26 cellular contexts compared by ENCODE assay signal in the genomic region with DNA sequence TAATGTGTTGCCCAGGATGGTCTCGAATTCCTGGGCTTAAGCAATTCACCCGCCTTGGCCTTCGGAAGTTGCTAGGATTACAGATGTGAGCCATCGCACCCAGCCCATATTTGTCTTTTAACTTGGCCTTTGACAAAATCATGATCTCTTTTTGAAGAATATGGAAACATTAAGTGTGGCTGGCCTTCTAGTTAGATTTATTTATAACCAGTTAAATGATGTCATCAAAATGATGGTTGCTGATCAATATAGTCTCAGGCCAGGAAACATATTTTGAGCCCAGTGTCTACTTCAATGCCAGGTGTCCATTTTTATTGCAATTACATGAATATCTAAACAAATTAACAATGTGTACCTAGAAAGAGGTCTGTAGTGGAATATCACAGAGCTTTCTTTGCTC.
"Had no signal": no experiment of that assay in that cellular context is flagged by ENCODE, and none has a peak within 500 bp of the region (broad histone marks: within the 10 kb centered on the region; RNA-seq: fewer than 3 reads in every experiment).

No MANE protein-coding gene starts in this region.

- H3K27me3 ChIP-seq: colonic mucosa, esophagus muscularis mucosa, esophagus squamous epithelium, foreskin keratinocyte, gastrocnemius medialis, gastroesophageal sphincter, heart left ventricle, heart right ventricle had no signal

- H3K9me3 ChIP-seq: colonic mucosa, esophagus muscularis mucosa, esophagus squamous epithelium, gastrocnemius medialis, gastroesophageal sphincter, heart left ventricle, heart right ventricle had no signal

- ATAC-seq: effector memory CD8-positive, alpha-beta T cell; gastrocnemius medialis; gastroesophageal sphincter; heart left ventricle; heart right ventricle had no signal

- H3K27ac ChIP-seq: colonic mucosa, coronary artery, dorsolateral prefrontal cortex, epithelial cell of prostate, esophagus muscularis mucosa, esophagus squamous epithelium, foreskin keratinocyte, gastrocnemius medialis, gastroesophageal sphincter, heart left ventricle, heart right ventricle had no signal

- H3K36me3 ChIP-seq: colonic mucosa, esophagus muscularis mucosa, esophagus squamous epithelium, gastrocnemius medialis, gastroesophageal sphincter, heart left ventricle, heart right ventricle had no signal

- H3K4me3 ChIP-seq: colonic mucosa, coronary artery, dorsolateral prefrontal cortex, esophagus muscularis mucosa, esophagus squamous epithelium, gastrocnemius medialis, gastroesophageal sphincter, heart left ventricle, heart right ventricle had no signal

- DNase-seq: colonic mucosa; cortex of kidney; dermis blood vessel endothelial cell; dorsolateral prefrontal cortex; effector CD4-positive, alpha-beta T cell; effector CD8-positive, alpha-beta T cell; effector memory CD4-positive, alpha-beta T cell; effector memory CD8-positive, alpha-beta T cell; endodermal cell; erythroblast; esophagus squamous epithelium; foreskin melanocyte; gastrocnemius medialis; glutamatergic neuron; head of caudate nucleus; heart left ventricle; heart right ventricle had no signal

- FAIRE-seq: colon, endometrium, endothelial cell of umbilical vein, frontal cortex had no signal

- H3K4me1 ChIP-seq: colonic mucosa, esophagus muscularis mucosa, esophagus squamous epithelium, gastrocnemius medialis, gastroesophageal sphincter, heart left ventricle, heart right ventricle had no signal
